1 cellular context compared by ENCODE assay signal in genomic region chr6:22236626-22237414, GRCh38.
TF ChIP-seq lines count a peak whose summit lies in the region.

No MANE protein-coding gene starts in this region.

TF ChIP-seq in GM23338, 12 proteins besides CTCF, POLR2A, EP300 and RAD21 (continued from another document):
- TF ChIP-seq ETS1 (IDR thresholded peaks at IDR 0.05) = no peak
- TF ChIP-seq REST (IDR thresholded peaks at IDR 0.05; ENCODE audit: unreplicated experiment) = no peak
- TF ChIP-seq CREB1 (CRISPR knock-in tag; IDR thresholded peaks at IDR 0.05; ENCODE audit: low read depth) = no peak
- TF ChIP-seq NANOG (IDR thresholded peaks at IDR 0.05; ENCODE audit: borderline replicate concordance) = no peak
